Comparison of ENCODE assay signal across 1 cellular context in the genomic region with DNA sequence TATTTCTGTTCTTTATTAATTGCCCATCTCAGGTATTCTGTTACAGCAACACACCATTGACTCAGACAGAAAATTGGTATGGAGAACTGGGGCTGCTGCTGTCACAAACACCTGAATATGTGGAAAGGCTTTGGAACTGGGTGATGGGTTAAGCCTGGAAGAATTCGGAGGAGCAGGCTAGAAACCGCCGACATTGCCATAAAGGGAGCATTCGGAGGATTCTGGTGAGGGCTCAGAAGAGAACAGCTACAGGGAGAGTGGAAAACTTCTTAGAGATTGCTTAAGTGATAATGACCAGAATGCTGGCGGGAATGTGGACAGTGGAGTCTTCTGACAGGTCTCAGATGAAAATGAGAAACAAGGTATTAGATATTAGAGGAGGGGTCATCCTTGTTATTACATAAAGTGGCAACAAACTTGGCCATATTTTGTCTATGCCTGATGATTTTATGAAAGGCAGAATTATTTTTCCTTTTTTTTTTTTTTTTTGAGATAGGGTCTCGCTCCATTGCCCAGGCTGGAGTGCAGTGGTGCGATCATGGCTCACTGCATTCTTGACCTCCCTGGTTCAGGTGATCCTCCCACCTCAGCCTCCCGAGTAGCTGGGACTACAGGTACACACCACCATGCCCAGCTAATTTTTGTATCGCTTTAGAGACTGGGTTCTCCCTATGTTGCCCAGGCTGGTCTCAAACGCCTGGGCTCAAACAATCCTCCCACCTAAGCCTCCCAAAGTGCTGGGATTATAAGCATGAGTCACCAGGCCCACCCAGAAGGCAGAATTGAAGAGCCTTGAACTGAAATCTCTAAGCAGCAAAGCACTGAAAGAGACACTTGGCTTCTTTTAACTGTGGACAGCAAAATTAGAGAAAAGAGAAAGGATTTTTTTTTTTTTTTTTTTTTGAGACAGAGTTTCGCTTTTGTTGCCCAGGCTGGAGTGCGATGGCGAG.
TF ChIP-seq lines count a peak whose summit lies in the region.

No MANE protein-coding gene starts in this region.

TF ChIP-seq in A549, 52 proteins besides CTCF, POLR2A, EP300 and RAD21 (continued from another document):
- no peak for TF ChIP-seq ZC3H11A (IDR thresholded peaks at IDR 0.05)
